ENCODE assay signal across 21 cellular contexts in the genomic region with DNA sequence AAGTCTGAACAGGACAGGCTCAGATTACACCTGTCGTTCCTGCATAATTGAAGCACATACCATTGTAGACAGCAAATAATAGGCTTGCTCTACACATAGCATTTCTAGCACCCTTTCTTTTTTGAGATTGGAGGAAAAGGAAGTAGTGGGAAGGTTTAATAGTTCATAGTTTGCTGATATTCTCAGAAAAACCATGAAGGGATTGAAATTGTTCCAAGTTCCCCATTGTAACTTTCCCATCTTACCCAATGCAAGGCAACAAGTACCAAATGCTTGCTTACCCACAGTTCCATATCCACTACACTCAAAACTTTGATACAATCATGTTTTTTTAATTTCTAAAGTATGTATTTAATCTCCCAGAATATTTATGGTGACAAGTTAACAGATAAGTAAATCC. TPM values are rescaled to one million over a fixed set of nuclear protein-coding genes. Genes with fewer than 3 reads are reported as not detected.
A peak's percentile ranks its signal among the peaks of the same experiment; 100 is the strongest.
DNase-seq lines count a peak whose midpoint lies in the region; ATAC-seq, FAIRE-seq and TF ChIP-seq lines count a peak whose summit lies in the region.
"Had no signal": no experiment of that assay in that cellular context is flagged by ENCODE, and none has a peak within 500 bp of the region (broad histone marks: within the 10 kb centered on the region; RNA-seq: fewer than 3 reads in every experiment).

No MANE protein-coding gene starts in this region.

- TF ChIP-seq RAD21 in K562 (CRISPR knock-in tag; conservative IDR thresholded peaks at IDR 0.05 in 1 of 2, IDR thresholded peaks at IDR 0.05 in 1 of 2): no peak

- in situ Hi-C loops in K562 (cut with MboI): no loop called here

- 0% methylated on average over 1 of the region's 1 CpG for WGBS in K562 (ENCODE audit: insufficient coverage, low coverage, missing lambda C conversion rate)

- H3K9ac ChIP-seq in K562 (ENCODE audit: insufficient read depth in 1 of 2, low read depth in 2 of 2, low read length in 2 of 2): no peak overlapping the region; a peak in 1 of 4 replicates

- H3K4me3 ChIP-seq in K562: no peak overlapping the region
- H3K4me3 ChIP-seq: MG63, Peyer's patch, SJCRH30 had no signal

- peaks cover 11 to 34% of the 10 kb centered on the region in 2 experiments; a peak in 4 of 5 replicates for H3K4me1 ChIP-seq in K562 (replicated peaks in 1 of 2; ENCODE audit: control insufficient read depth in 2 of 2, insufficient read depth in 2 of 2, low read length in 2 of 2)
- H3K4me1 ChIP-seq: Peyer's patch, SJCRH30 had no signal

- no peak for TF ChIP-seq EP300 in K562 (IDR thresholded peaks at IDR 0.05; ENCODE audit: low read length)

- FAIRE-seq in K562 (lab: Jason Lieb, UNC): no peak
- FAIRE-seq: H54 had no signal

- no peak for TF ChIP-seq CTCF in activated CD8-positive, alpha-beta T cell treated with anti-CD3 and anti-CD28 coated beads for 36 hours (IDR thresholded peaks at IDR 0.05)
- TF ChIP-seq CTCF in K562 (IDR thresholded peaks at IDR 0.05 in 2 of 3, conservative IDR thresholded peaks at IDR 0.05 in 1 of 3; ENCODE audit: insufficient read depth in 2 of 3, low read depth in 1 of 3, low read length in 3 of 3): no peak

- H4K20me1 ChIP-seq in K562 (replicated peaks; ENCODE audit: control insufficient read depth, insufficient read depth, low read length): no peaks in the 10 kb centered on the region

- CTCF ChIA-PET in activated CD8-positive, alpha-beta T cell treated with anti-CD3 and anti-CD28 coated beads for 36 hours (lab: Charles Lee): interaction anchor here (1.0 kb wide), 1 partner anchor 140 kb away, joined by 3 read pairs; no protein-coding TSS in a partner anchor
- CTCF ChIA-PET in activated CD8-positive, alpha-beta T cell treated with anti-CD3 and anti-CD28 coated beads, Interleukin-2, amount 10 ng/mL, durations not matched to agents 7 days and 5 days (lab: Charles Lee): no interaction called here
- CTCF ChIA-PET in K562 (lab: Yijun Ruan, JAX; ENCODE audit: low intra/inter-chr PET ratio): no interaction called here

- ATAC-seq in activated CD8-positive, alpha-beta T cell treated with anti-CD3 and anti-CD28 coated beads for 36 hours: no peak
- no peak for ATAC-seq in activated CD8-positive, alpha-beta T cell treated with anti-CD3 and anti-CD28 coated beads, Interleukin-2, amount 10 ng/mL, durations not matched to agents 7 days and 5 days
- no peak; the same call in 2 of the 3 replicates for ATAC-seq in K562

- peaks cover 2% of the 10 kb centered on the region for H3K9me3 Mint-ChIP-seq in activated CD8-positive, alpha-beta T cell treated with anti-CD3 and anti-CD28 coated beads for 36 hours
- no peaks in the 10 kb centered on the region for H3K9me3 Mint-ChIP-seq in activated CD8-positive, alpha-beta T cell treated with anti-CD3 and anti-CD28 coated beads, Interleukin-2, amount 10 ng/mL, durations not matched to agents 7 days and 5 days (ENCODE audit: insufficient read depth)
- H3K9me3 Mint-ChIP-seq: CD4-positive, CD25-positive, alpha-beta regulatory T cell; HFFc6; IgD-negative memory B cell had no signal

- POLR2A ChIA-PET in activated CD8-positive, alpha-beta T cell treated with anti-CD3 and anti-CD28 coated beads for 36 hours (lab: Charles Lee): no interaction called here
- POLR2A ChIA-PET in activated CD8-positive, alpha-beta T cell treated with anti-CD3 and anti-CD28 coated beads, Interleukin-2, amount 10 ng/mL, durations not matched to agents 7 days and 5 days (lab: Charles Lee): no interaction called here
- POLR2A ChIA-PET in K562 (lab: Yijun Ruan, JAX): interaction anchor here (0.9 to 2.5 kb wide), 5 partner anchors 9 to 167 kb away, joined by 3 to 12 read pairs (median 4); partner anchors contain the start of gene CYP3A5

- H3K36me3 Mint-ChIP-seq in activated CD8-positive, alpha-beta T cell treated with anti-CD3 and anti-CD28 coated beads for 36 hours (ENCODE audit: low read depth): peaks cover 29% of the 10 kb centered on the region
- H3K36me3 Mint-ChIP-seq in activated CD8-positive, alpha-beta T cell treated with anti-CD3 and anti-CD28 coated beads, Interleukin-2, amount 10 ng/mL, durations not matched to agents 7 days and 5 days (ENCODE audit: low read depth): peaks cover 39% of the 10 kb centered on the region

- peak overlapping the region; percentile 8 for H3K27ac Mint-ChIP-seq in activated CD8-positive, alpha-beta T cell treated with anti-CD3 and anti-CD28 coated beads for 36 hours
- no peak overlapping the region for H3K27ac Mint-ChIP-seq in activated CD8-positive, alpha-beta T cell treated with anti-CD3 and anti-CD28 coated beads, Interleukin-2, amount 10 ng/mL, durations not matched to agents 7 days and 5 days
- H3K27ac Mint-ChIP-seq: CD4-positive, CD25-positive, alpha-beta regulatory T cell; HFFc6; IgD-negative memory B cell had no signal

- no peaks in the 10 kb centered on the region for H3K27me3 ChIP-seq in K562 (ENCODE audit: control insufficient read depth in 2 of 2, insufficient read depth in 2 of 2, low read length in 2 of 2)
- H3K27me3 ChIP-seq: MG63, Peyer's patch, SJCRH30 had no signal

- no TSS peak for BruUV-seq in K562 (replicated peaks; lab: Mats Ljungman, UMichigan)

- no peaks in the 10 kb centered on the region; the same call in 2 of the 3 replicates for H3K36me3 ChIP-seq in K562 (ENCODE audit: control insufficient read depth, insufficient read depth, low read length)
- H3K36me3 ChIP-seq: MG63, SJCRH30 had no signal

- no peaks in the 10 kb centered on the region for H3K27me3 Mint-ChIP-seq in activated CD8-positive, alpha-beta T cell treated with anti-CD3 and anti-CD28 coated beads for 36 hours
- no peaks in the 10 kb centered on the region for H3K27me3 Mint-ChIP-seq in activated CD8-positive, alpha-beta T cell treated with anti-CD3 and anti-CD28 coated beads, Interleukin-2, amount 10 ng/mL, durations not matched to agents 7 days and 5 days (ENCODE audit: low read depth)
- H3K27me3 Mint-ChIP-seq: CD4-positive, CD25-positive, alpha-beta regulatory T cell; IgD-negative memory B cell had no signal

- intact Hi-C loops in activated CD8-positive, alpha-beta T cell treated with anti-CD3 and anti-CD28 coated beads for 36 hours (cut with micrococcal nuclease): no loop called here
- intact Hi-C loops in K562 (cut with micrococcal nuclease): loop anchor here (1.0 kb wide), 2 partner anchors 27 to 169 kb away; no protein-coding TSS in a partner anchor

- peaks cover 15% of the 10 kb centered on the region for H3K4me1 Mint-ChIP-seq in activated CD8-positive, alpha-beta T cell treated with anti-CD3 and anti-CD28 coated beads for 36 hours (ENCODE audit: low read depth)
- H3K4me1 Mint-ChIP-seq in activated CD8-positive, alpha-beta T cell treated with anti-CD3 and anti-CD28 coated beads, Interleukin-2, amount 10 ng/mL, durations not matched to agents 7 days and 5 days (ENCODE audit: low read depth): peaks cover 5% of the 10 kb centered on the region
- H3K4me1 Mint-ChIP-seq: CD4-positive, CD25-positive, alpha-beta regulatory T cell; IgD-negative memory B cell had no signal

- peaks cover 4% of the 10 kb centered on the region for H3K9me1 ChIP-seq in K562 (ENCODE audit: control insufficient read depth, insufficient read depth, low read length)

- peak overlapping the region; percentile 36; the same call in 1 of the 2 replicates for H3K4me2 ChIP-seq in K562 (ENCODE audit: insufficient read depth, low read length)

- no peak overlapping the region for H3K4me3 Mint-ChIP-seq in activated CD8-positive, alpha-beta T cell treated with anti-CD3 and anti-CD28 coated beads for 36 hours
- no peak overlapping the region for H3K4me3 Mint-ChIP-seq in activated CD8-positive, alpha-beta T cell treated with anti-CD3 and anti-CD28 coated beads, Interleukin-2, amount 10 ng/mL, durations not matched to agents 7 days and 5 days
- H3K4me3 Mint-ChIP-seq: CD4-positive, CD25-positive, alpha-beta regulatory T cell; HFFc6; IgD-negative memory B cell had no signal

- no peaks in the 10 kb centered on the region for H3K79me2 ChIP-seq in K562 (ENCODE audit: control insufficient read depth, insufficient read depth, low read length)

- no peaks in the 10 kb centered on the region for H3K9me3 ChIP-seq in K562 (replicated peaks; ENCODE audit: control insufficient read depth, insufficient read depth, low read depth, low read length)
- H3K9me3 ChIP-seq: MG63, Peyer's patch, SJCRH30 had no signal

- peak overlapping the region; percentile 22; the same call in 1 of the 3 replicates for H3K27ac ChIP-seq in K562 (ENCODE audit: extremely low read depth, low read depth, low read length)
- H3K27ac ChIP-seq: Peyer's patch, SJCRH30 had no signal

- DNase-seq in activated CD8-positive, alpha-beta T cell treated with anti-CD3 and anti-CD28 coated beads for 36 hours: no peak
- no peak for DNase-seq in activated CD8-positive, alpha-beta T cell treated with anti-CD3 and anti-CD28 coated beads, Interleukin-2, amount 10 ng/mL, durations not matched to agents 7 days and 5 days
- DNase-seq in MV-4-11 (lab: John Stamatoyannopoulos, UW): peak; percentile 86
- DNase-seq in K562 (ENCODE audit: extremely low read depth in 1 of 4, low spot score in 3 of 4): no peak
- DNase-seq in T-helper 2 cell: no peak
- DNase-seq in DMS79 (lab: John Stamatoyannopoulos, UW): no peak
- no peak for DNase-seq in ecto neural progenitor cell (ENCODE audit: low spot score)
- DNase-seq: CD4-positive, CD25-positive, alpha-beta regulatory T cell; HFFc6; MG63; NCI-H1105; NCI-H146; NCI-H2029 treated with DMSO at 0.1 percent for 48 hours; NCI-H226; NCI-H510A treated with DMSO at 0.1 percent for 48 hours; NCI-H774; Peyer's patch; SJCRH30 had no signal

- no peak for TF ChIP-seq POLR2A in K562 (conservative IDR thresholded peaks at IDR 0.05)

- H2AFZ ChIP-seq in K562 (ENCODE audit: low read depth, low read length): no peak overlapping the region

RNA-seq across cellular contexts. Expression of gene CYP3A5, which starts 13.8 kb away (rescaled TPM):
- total RNA-seq in activated CD8-positive, alpha-beta T cell treated with anti-CD3 and anti-CD28 coated beads for 36 hours: not detected
- not detected for total RNA-seq in activated CD8-positive, alpha-beta T cell treated with anti-CD3 and anti-CD28 coated beads, Interleukin-2, amount 10 ng/mL, durations not matched to agents 7 days and 5 days
- total RNA-seq in K562 (2011; cell fraction: chromatin; rRNA removed; ENCODE audit: low replicate concordance): 9.6 and 11.2 TPM in 2 replicates
- 4.3 and 5.0 TPM in 2 replicates for total RNA-seq in K562 (2011; cell fraction: nucleolus; rRNA removed)
- 4.5 and 5.9 TPM in 2 replicates for total RNA-seq in K562 (2011; cell fraction: nucleoplasm; rRNA removed)
- total RNA-seq in K562 (2014; rRNA removed) (0.73 and 1.3 TPM in 2 replicates), K562 (2014; rRNA removed; fragmentation: Illumina TruSeq; extraction: Trizol) (1.3 and 1.7 TPM in 2 replicates), K562 (2015; rRNA removed; fragmentation: Illumina TruSeq; extraction: Trizol) (1.7 and 2.8 TPM in 2 replicates), K562 (2021) (0.96 and 1.5 TPM in 2 replicates)
- polyA plus RNA-seq in K562 (2011; rRNA removed) (0.98 and 1.5 TPM in 2 replicates), K562 (2014; fragmentation: Illumina TruSeq; extraction: Trizol) (1.1 and 1.2 TPM in 2 replicates), K562 (2014; fragmentation: Nextera tagmentation; extraction: Ambion mirVana) (1 to 10 TPM; 1.6 TPM), K562 (2014; rRNA removed) (1.5 and 1.6 TPM in 2 replicates)
- 0.27 and 1.0 TPM in 2 replicates for polyA plus RNA-seq in K562 (2011; cell fraction: cytosol; rRNA removed)
- 9.0 and 11.0 TPM in 2 replicates for polyA plus RNA-seq in K562 (2011; cell fraction: nucleus; rRNA removed)
- 2.6 and 5.5 TPM in 2 replicates for polyA plus RNA-seq in K562 (2012)
- polyA minus RNA-seq in K562 (2011; rRNA and poly(A)+ RNA removed): 1.8 and 2.9 TPM in 2 replicates
- 0.48 TPM in 1 of 2 replicates, not detected in the other for polyA minus RNA-seq in K562 (2011; cell fraction: cytosol; rRNA and poly(A)+ RNA removed)
- 5.1 and 7.3 TPM in 2 replicates for polyA minus RNA-seq in K562 (2011; cell fraction: nucleus; rRNA and poly(A)+ RNA removed)
- total RNA-seq: CD4-positive, CD25-positive, alpha-beta regulatory T cell; LHCN-M2 had no signal

RNA-seq across cellular contexts. Expression of gene ZSCAN25, which starts 49.2 kb away (rescaled TPM):
- 10 to 100 TPM; 31.8 to 35.8 TPM for total RNA-seq in activated CD8-positive, alpha-beta T cell treated with anti-CD3 and anti-CD28 coated beads for 36 hours
- 10 to 100 TPM; 34.8 to 36.3 TPM for total RNA-seq in activated CD8-positive, alpha-beta T cell treated with anti-CD3 and anti-CD28 coated beads, Interleukin-2, amount 10 ng/mL, durations not matched to agents 7 days and 5 days
- total RNA-seq in K562 (2011; cell fraction: chromatin; rRNA removed; ENCODE audit: low replicate concordance): 45.6 and 57.6 TPM in 2 replicates
- total RNA-seq in K562 (2011; cell fraction: nucleolus; rRNA removed): 32.4 and 33.2 TPM in 2 replicates
- 42.8 and 45.6 TPM in 2 replicates for total RNA-seq in K562 (2011; cell fraction: nucleoplasm; rRNA removed)
- total RNA-seq in K562 (2014; rRNA removed): 13.7 and 16.9 TPM in 2 replicates
- total RNA-seq in K562 (2014; rRNA removed; fragmentation: Illumina TruSeq; extraction: Trizol): 11.0 and 12.8 TPM in 2 replicates
- total RNA-seq in K562 (2015; rRNA removed; fragmentation: Illumina TruSeq; extraction: Trizol): 14.4 and 15.9 TPM in 2 replicates
- 15.7 and 18.4 TPM in 2 replicates for total RNA-seq in K562 (2021)
- polyA plus RNA-seq in K562 (2011; rRNA removed): 10.5 and 14.2 TPM in 2 replicates
- polyA plus RNA-seq in K562 (2011; cell fraction: cytosol; rRNA removed): 8.9 and 10.6 TPM in 2 replicates
- polyA plus RNA-seq in K562 (2011; cell fraction: nucleus; rRNA removed): 16.5 and 25.1 TPM in 2 replicates
- polyA plus RNA-seq in K562 (2012): 10.0 and 11.0 TPM in 2 replicates
- polyA plus RNA-seq in K562 (2014; fragmentation: Illumina TruSeq; extraction: Trizol): 11.7 and 12.0 TPM in 2 replicates
- 1 to 10 TPM in 1 of 2 experiments, under 1 TPM in 1; 0.94 to 1.1 TPM for polyA plus RNA-seq in K562 (2014; fragmentation: Nextera tagmentation; extraction: Ambion mirVana)
- 12.2 and 18.5 TPM in 2 replicates for polyA plus RNA-seq in K562 (2014; rRNA removed)
- 19.5 and 22.0 TPM in 2 replicates for polyA minus RNA-seq in K562 (2011; rRNA and poly(A)+ RNA removed)
- 6.7 and 10.3 TPM in 2 replicates for polyA minus RNA-seq in K562 (2011; cell fraction: cytosol; rRNA and poly(A)+ RNA removed)
- polyA minus RNA-seq in K562 (2011; cell fraction: nucleus; rRNA and poly(A)+ RNA removed): 14.4 and 16.6 TPM in 2 replicates
